In the genomic region with DNA sequence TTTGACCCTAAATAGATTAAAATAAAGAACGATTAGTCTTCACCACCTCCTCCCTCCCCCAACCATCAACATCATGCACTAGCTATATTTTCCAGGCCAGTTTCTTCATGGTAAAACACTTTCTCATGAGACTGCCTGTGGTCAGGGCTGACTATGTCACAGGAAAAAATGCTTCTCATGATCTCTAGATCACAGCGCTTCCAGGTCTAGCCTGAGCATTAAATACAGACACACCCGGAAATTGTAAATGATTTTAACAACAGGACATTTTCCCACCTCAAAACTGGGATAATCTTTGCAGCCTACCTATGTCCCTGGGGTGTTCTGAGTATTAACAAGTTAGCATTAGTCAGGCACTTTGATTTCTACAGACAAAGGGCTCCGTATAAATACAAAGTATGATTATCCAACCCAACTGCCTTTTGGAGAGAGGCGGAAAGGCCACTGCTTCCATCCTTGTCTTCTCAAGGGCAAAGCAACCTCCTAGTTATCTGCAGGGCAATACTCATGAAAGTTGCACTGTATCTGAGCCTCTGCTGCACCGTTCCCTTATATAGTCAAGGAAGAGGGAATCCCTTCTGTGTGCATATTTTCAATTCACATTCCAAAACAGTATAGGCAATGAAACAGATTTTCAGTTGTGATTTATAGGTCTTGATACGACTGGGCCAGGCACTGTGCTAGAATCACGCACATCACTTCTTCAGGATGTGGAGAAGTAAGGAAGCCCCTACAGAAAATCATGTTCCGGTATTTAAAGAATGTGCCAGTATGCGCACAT, we compare ENCODE assay signal across 8 cellular contexts.
DNase-seq lines count a peak whose midpoint lies in the region; ATAC-seq and TF ChIP-seq lines count a peak whose summit lies in the region.

No MANE protein-coding gene starts in this region.

- H3K9me3 Mint-ChIP-seq in activated T-cell treated with anti-CD3 and anti-CD28 coated beads, Interleukin-2, amount 50 U/mL, for 24 hours: no peaks in the 10 kb centered on the region

- no peaks in the 10 kb centered on the region for H3K36me3 ChIP-seq in WERI-Rb-1

- H3K4me3 Mint-ChIP-seq in activated T-cell treated with anti-CD3 and anti-CD28 coated beads, Interleukin-2, amount 50 U/mL, for 24 hours: peak overlapping the region; percentile 88

- in situ Hi-C loops in KBM-7 (cut with MboI; ENCODE audit: low pct_unique_long_range_greater_than_20kb, low sequenced_read_pairs): no loop called here

- H3K27ac ChIP-seq in WERI-Rb-1: no peak overlapping the region

- H3K27me3 ChIP-seq in WERI-Rb-1 (ENCODE audit: insufficient read depth, low read depth, severe bottlenecking): no peaks in the 10 kb centered on the region

- intact Hi-C loops in left cardiac atrium (cut with DNase I): loop anchor here in 1 of 2 donors (5.0 kb wide), 2 partner anchors 65 to 120 kb away; no protein-coding TSS in a partner anchor

- peak overlapping the region; percentile 96 for H3K27ac Mint-ChIP-seq in activated T-cell treated with anti-CD3 and anti-CD28 coated beads, Interleukin-2, amount 50 U/mL, for 24 hours

- H3K4me1 Mint-ChIP-seq in activated T-cell treated with anti-CD3 and anti-CD28 coated beads, Interleukin-2, amount 50 U/mL, for 24 hours (ENCODE audit: low read depth): peaks cover 76% of the 10 kb centered on the region

- H3K4me3 ChIP-seq in WERI-Rb-1 (ENCODE audit: low read depth, low read length): no peak overlapping the region

- H3K9me3 ChIP-seq in WERI-Rb-1 (ENCODE audit: severe bottlenecking): no peaks in the 10 kb centered on the region

- ATAC-seq in left cardiac atrium (peak; percentile 8 to 23), GM21576 (IDR thresholded peaks at IDR 0.05; ENCODE audit: unreplicated experiment) (no peak)

- no peak for TF ChIP-seq CTCF in WERI-Rb-1 (IDR thresholded peaks at IDR 0.05; ENCODE audit: low read depth, low read length)

- peaks cover 60% of the 10 kb centered on the region for H3K36me3 Mint-ChIP-seq in activated T-cell treated with anti-CD3 and anti-CD28 coated beads, Interleukin-2, amount 50 U/mL, for 24 hours (ENCODE audit: low read depth)

- DNase-seq in KBM-7 (peak; percentile 28), left cardiac atrium (no peak), WERI-Rb-1 (no peak), NCI-H510A treated with DMSO at 0.1 percent for 48 hours (lab: John Stamatoyannopoulos, UW) (no peak), cerebellar nuclear complex (lab: John Stamatoyannopoulos, UW) (no peak)
- DNase-seq in activated T-cell treated with anti-CD3 and anti-CD28 coated beads, Interleukin-2, amount 50 U/mL, for 24 hours: no peak
- peak in 5 of 6 experiments; percentile 6 to 27 (median 14) for DNase-seq in stimulated activated naive CD4-positive, alpha-beta T cell (lab: John Stamatoyannopoulos, UW)

- H3K27me3 Mint-ChIP-seq in activated T-cell treated with anti-CD3 and anti-CD28 coated beads, Interleukin-2, amount 50 U/mL, for 24 hours: no peaks in the 10 kb centered on the region

Comparison
In these comparisons a context has a peak if more than half of its experiments do, and no peak if none do; other contexts are left out.
1. DNase-seq: peak in KBM-7 (single experiment) and stimulated activated naive CD4-positive, alpha-beta T cell (5 of 6); none in activated T-cell treated with anti-CD3 and anti-CD28 coated beads, Interleukin-2, amount 50 U/mL, for 24 hours (single experiment), left cardiac atrium (single experiment), WERI-Rb-1 (single experiment), NCI-H510A treated with DMSO at 0.1 percent for 48 hours (single experiment) and cerebellar nuclear complex (0 of 2).